21 cellular contexts compared by ENCODE assay signal in the genomic region with DNA sequence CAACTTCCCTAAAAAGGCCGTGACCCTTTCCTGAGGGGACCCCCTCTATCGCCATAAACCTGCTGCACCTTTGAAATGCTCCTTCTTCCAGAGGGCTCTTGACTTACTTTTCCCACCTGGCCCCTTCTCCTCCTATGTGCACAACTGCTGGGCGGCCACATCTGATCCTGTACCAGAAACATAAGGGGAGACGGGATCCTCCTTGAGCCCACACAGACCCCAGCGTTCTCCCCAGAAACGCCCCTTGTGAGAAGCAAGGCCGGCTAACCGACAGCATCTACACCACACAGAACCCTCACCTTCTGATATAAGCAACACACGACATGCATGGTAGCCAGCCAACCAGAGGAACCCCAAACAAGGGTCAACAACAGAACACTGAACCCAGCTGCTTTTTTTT.
"Had no signal": no experiment of that assay in that cellular context is flagged by ENCODE, and none has a peak within 500 bp of the region (broad histone marks: within the 10 kb centered on the region; RNA-seq: fewer than 3 reads in every experiment).

No MANE protein-coding gene starts in this region.

- H3K79me2 ChIP-seq: hepatocyte had no signal

- H2AFZ ChIP-seq: hepatocyte had no signal

- H3K27ac Mint-ChIP-seq: activated CD8-positive, alpha-beta T cell treated with anti-CD3 and anti-CD28 coated beads, Interleukin-2, amount 10 ng/mL, durations not matched to agents 7 days and 5 days; activated naive CD4-positive, alpha-beta T cell treated with anti-CD3 and anti-CD28 coated beads, Interleukin-2, amount 10 ng/mL, durations not matched to agents 7 days and 5 days; activated naive CD8-positive, alpha-beta T cell treated with anti-CD3 and anti-CD28 coated beads, Interleukin-2, amount 10 ng/mL, durations not matched to agents 7 days and 5 days had no signal

- H3K4me3 ChIP-seq: ascending aorta, gastroesophageal sphincter, hepatocyte, tibial nerve had no signal

- H3K27me3 Mint-ChIP-seq: activated CD8-positive, alpha-beta memory T cell treated with anti-CD3 and anti-CD28 coated beads, Interleukin-2, amount 10 ng/mL, durations not matched to agents 7 days and 5 days; activated naive CD4-positive, alpha-beta T cell treated with anti-CD3 and anti-CD28 coated beads, Interleukin-2, amount 10 ng/mL, durations not matched to agents 7 days and 5 days; activated naive CD8-positive, alpha-beta T cell treated with anti-CD3 and anti-CD28 coated beads, Interleukin-2, amount 10 ng/mL, durations not matched to agents 7 days and 5 days; naive B cell had no signal

- ATAC-seq: activated CD8-positive, alpha-beta memory T cell treated with anti-CD3 and anti-CD28 coated beads, Interleukin-2, amount 10 ng/mL, durations not matched to agents 7 days and 5 days; activated CD8-positive, alpha-beta T cell treated with anti-CD3 and anti-CD28 coated beads, Interleukin-2, amount 10 ng/mL, durations not matched to agents 7 days and 5 days; gastroesophageal sphincter; left cardiac atrium; left ventricle myocardium superior; right cardiac atrium had no signal

- H3K27ac ChIP-seq: hepatocyte had no signal

- H3K9me3 Mint-ChIP-seq: activated naive CD4-positive, alpha-beta T cell treated with anti-CD3 and anti-CD28 coated beads, Interleukin-2, amount 10 ng/mL, durations not matched to agents 7 days and 5 days; activated naive CD8-positive, alpha-beta T cell treated with anti-CD3 and anti-CD28 coated beads, Interleukin-2, amount 10 ng/mL, durations not matched to agents 7 days and 5 days; naive B cell had no signal

- H3K4me2 ChIP-seq: hepatocyte had no signal

- H3K27me3 ChIP-seq: ascending aorta, brain microvascular endothelial cell, gastroesophageal sphincter, hepatocyte, tibial nerve had no signal

- H3K4me3 Mint-ChIP-seq: activated CD8-positive, alpha-beta memory T cell treated with anti-CD3 and anti-CD28 coated beads, Interleukin-2, amount 10 ng/mL, durations not matched to agents 7 days and 5 days; activated CD8-positive, alpha-beta T cell treated with anti-CD3 and anti-CD28 coated beads, Interleukin-2, amount 10 ng/mL, durations not matched to agents 7 days and 5 days; activated naive CD4-positive, alpha-beta T cell treated with anti-CD3 and anti-CD28 coated beads, Interleukin-2, amount 10 ng/mL, durations not matched to agents 7 days and 5 days; activated naive CD8-positive, alpha-beta T cell treated with anti-CD3 and anti-CD28 coated beads, Interleukin-2, amount 10 ng/mL, durations not matched to agents 7 days and 5 days had no signal

- H3K4me1 Mint-ChIP-seq: activated naive CD8-positive, alpha-beta T cell treated with anti-CD3 and anti-CD28 coated beads, Interleukin-2, amount 10 ng/mL, durations not matched to agents 7 days and 5 days had no signal

- H3K9me3 ChIP-seq: ascending aorta, gastroesophageal sphincter, tibial nerve had no signal

- DNase-seq: activated CD8-positive, alpha-beta memory T cell treated with anti-CD3 and anti-CD28 coated beads, Interleukin-2, amount 10 ng/mL, durations not matched to agents 7 days and 5 days; activated CD8-positive, alpha-beta T cell treated with anti-CD3 and anti-CD28 coated beads, Interleukin-2, amount 10 ng/mL, durations not matched to agents 7 days and 5 days; activated gamma-delta T cell; activated naive CD4-positive, alpha-beta T cell treated with anti-CD3 and anti-CD28 coated beads, Interleukin-2, amount 10 ng/mL, durations not matched to agents 7 days and 5 days; activated naive CD8-positive, alpha-beta T cell treated with anti-CD3 and anti-CD28 coated beads, Interleukin-2, amount 10 ng/mL, durations not matched to agents 7 days and 5 days; brain microvascular endothelial cell; cortex of kidney; left cardiac atrium; left ventricle myocardium superior; naive B cell; occipital lobe; right cardiac atrium; stimulated activated CD4-positive, alpha-beta T cell treated with anti-CD3 and anti-CD28 coated beads, Interleukin-2, amount 100 ng/mL, for 48 hours; stimulated activated naive CD4-positive, alpha-beta T cell treated with Interleukin-2 at 50 U/mL for 16 hours; T-helper 9 cell had no signal

- H3K36me3 Mint-ChIP-seq: activated naive CD4-positive, alpha-beta T cell treated with anti-CD3 and anti-CD28 coated beads, Interleukin-2, amount 10 ng/mL, durations not matched to agents 7 days and 5 days had no signal

- FAIRE-seq: endothelial cell of umbilical vein, TTC549 had no signal
